ENCODE assay signal across 8 cellular contexts in genomic region chr13:111203742-111204386, GRCh38.
DNase-seq lines count a peak whose midpoint lies in the region; ATAC-seq, FAIRE-seq and TF ChIP-seq lines count a peak whose summit lies in the region.

No MANE protein-coding gene starts in this region.

- H3K27me3 Mint-ChIP-seq in activated T-helper 1 cell treated with anti-CD3 and anti-CD28 coated beads, Interleukin-12 subunit alpha, Interleukin-12 subunit beta, Interleukin-2, Interleukin-4 antibody, amounts not matched to agents 30 ng/mL and 10 ng/mL and 1 ng/mL, durations not matched to agents 14 hours and 24 hours and 36 hours (ENCODE audit: insufficient read depth), result no peaks in the 10 kb centered on the region

- H3K27me3 ChIP-seq in lower lobe of right lung (ENCODE audit: low read depth) (no peaks in the 10 kb centered on the region), upper lobe of left lung (no peaks in the 10 kb centered on the region), small intestine (ENCODE audit: control insufficient read depth in 2 of 2, insufficient read depth in 2 of 2, low read length in 2 of 2) (no peaks in the 10 kb centered on the region), testis (no peaks in the 10 kb centered on the region)

- peaks cover 55% of the 10 kb centered on the region for H3K4me1 Mint-ChIP-seq in activated T-helper 1 cell treated with anti-CD3 and anti-CD28 coated beads, Interleukin-12 subunit alpha, Interleukin-12 subunit beta, Interleukin-2, Interleukin-4 antibody, amounts not matched to agents 30 ng/mL and 10 ng/mL and 1 ng/mL, durations not matched to agents 14 hours and 24 hours and 36 hours (ENCODE audit: low read depth)

- TF ChIP-seq POLR2A in upper lobe of left lung (IDR thresholded peaks at IDR 0.05), result no peak
- no peak for TF ChIP-seq POLR2A in testis (IDR thresholded peaks at IDR 0.05)

- TF ChIP-seq CTCF in lower lobe of right lung (IDR thresholded peaks at IDR 0.05), result no peak
- no peak for TF ChIP-seq CTCF in upper lobe of left lung (IDR thresholded peaks at IDR 0.05)
- TF ChIP-seq CTCF in testis (IDR thresholded peaks at IDR 0.05), result no peak

- FAIRE-seq in small intestine (lab: Jason Lieb, UNC), result no peak

- H3K36me3 ChIP-seq in lower lobe of right lung (peaks cover 5% of the 10 kb centered on the region), upper lobe of left lung (no peaks in the 10 kb centered on the region), small intestine (ENCODE audit: control insufficient read depth in 2 of 2, insufficient read depth in 2 of 2, low read length in 2 of 2) (peaks cover 0 to 2% of the 10 kb centered on the region in 2 donors), testis (ENCODE audit: low read depth, missing control alignments) (no peaks in the 10 kb centered on the region)

- TF ChIP-seq EP300 in upper lobe of left lung (IDR thresholded peaks at IDR 0.05), result no peak

- ATAC-seq in activated naive CD4-positive, alpha-beta T cell treated with anti-CD3 and anti-CD28 coated beads, Interleukin-2, amount 50 U/mL, for 72 hours, result no peak
- ATAC-seq in lower lobe of right lung, result no peak
- ATAC-seq in upper lobe of left lung (ENCODE audit: low FRiP score in 2 of 2), result peak in 1 of 2 donors; percentile 23

- 46 to 57% methylated on average over 11 of the region's 11 CpGs for WGBS in upper lobe of left lung, 2 donors
- 58 to 82% (median 68%) methylated on average over 11 of the region's 11 CpGs for WGBS in small intestine, 3 donors
- WGBS in testis, 2 donors, result 54 to 58% methylated on average over 11 of the region's 11 CpGs

- DNase-seq in activated naive CD4-positive, alpha-beta T cell treated with anti-CD3 and anti-CD28 coated beads, Interleukin-2, amount 50 U/mL, for 72 hours (ENCODE audit: low spot score in 2 of 2), result no peak
- no peak for DNase-seq in activated naive CD4-positive, alpha-beta T cell (lab: John Stamatoyannopoulos, UW)
- DNase-seq in lower lobe of right lung (no peak), upper lobe of left lung (no peak), small intestine (no peak), testis (no peak)
- no peak for DNase-seq in activated T-helper 1 cell treated with anti-CD3 and anti-CD28 coated beads, Interleukin-12 subunit alpha, Interleukin-12 subunit beta, Interleukin-2, Interleukin-4 antibody, amounts not matched to agents 30 ng/mL and 10 ng/mL and 1 ng/mL, durations not matched to agents 14 hours and 24 hours and 36 hours (ENCODE audit: low spot score)

- peaks cover 39% of the 10 kb centered on the region for H3K4me1 ChIP-seq in lower lobe of right lung
- H3K4me1 ChIP-seq in upper lobe of left lung, result peaks cover 32 to 47% (median 41%) of the 10 kb centered on the region in 4 donors
- H3K4me1 ChIP-seq in small intestine (ENCODE audit: control insufficient read depth in 2 of 2, insufficient read depth in 1 of 2, low read depth in 1 of 2, low read length in 1 of 2), result peaks cover 4 to 28% of the 10 kb centered on the region in 2 donors
- H3K4me1 ChIP-seq in testis, result peaks cover 28% of the 10 kb centered on the region

- intact Hi-C loops in lower lobe of right lung (cut with DNase I) (no loop called here), testis (cut with DNase I; ENCODE audit: low total_unique reads) (no loop called here)
- intact Hi-C loops in activated T-helper 1 cell treated with anti-CD3 and anti-CD28 coated beads, Interleukin-12 subunit alpha, Interleukin-12 subunit beta, Interleukin-2, Interleukin-4 antibody, amounts not matched to agents 30 ng/mL and 10 ng/mL and 1 ng/mL, durations not matched to agents 14 hours and 24 hours and 36 hours (cut with micrococcal nuclease), result loop anchor here (5.0 kb wide), 2 partner anchors 52 to 287 kb away; partner anchors contain the start of gene ANKRD10

- H3K9me3 Mint-ChIP-seq in activated naive CD4-positive, alpha-beta T cell treated with anti-CD3 and anti-CD28 coated beads, Interleukin-2, amount 50 U/mL, for 72 hours, result peaks cover 0 to 8% of the 10 kb centered on the region in 2 donors
- no peaks in the 10 kb centered on the region for H3K9me3 Mint-ChIP-seq in activated T-helper 1 cell treated with anti-CD3 and anti-CD28 coated beads, Interleukin-12 subunit alpha, Interleukin-12 subunit beta, Interleukin-2, Interleukin-4 antibody, amounts not matched to agents 30 ng/mL and 10 ng/mL and 1 ng/mL, durations not matched to agents 14 hours and 24 hours and 36 hours

- H3K4me3 Mint-ChIP-seq in activated T-helper 1 cell treated with anti-CD3 and anti-CD28 coated beads, Interleukin-12 subunit alpha, Interleukin-12 subunit beta, Interleukin-2, Interleukin-4 antibody, amounts not matched to agents 30 ng/mL and 10 ng/mL and 1 ng/mL, durations not matched to agents 14 hours and 24 hours and 36 hours, result no peak overlapping the region

- peaks cover 0 to 32% of the 10 kb centered on the region in 2 donors for H3K36me3 Mint-ChIP-seq in activated naive CD4-positive, alpha-beta T cell treated with anti-CD3 and anti-CD28 coated beads, Interleukin-2, amount 50 U/mL, for 72 hours
- peaks cover 9% of the 10 kb centered on the region for H3K36me3 Mint-ChIP-seq in activated T-helper 1 cell treated with anti-CD3 and anti-CD28 coated beads, Interleukin-12 subunit alpha, Interleukin-12 subunit beta, Interleukin-2, Interleukin-4 antibody, amounts not matched to agents 30 ng/mL and 10 ng/mL and 1 ng/mL, durations not matched to agents 14 hours and 24 hours and 36 hours (ENCODE audit: low read depth)

- H3K4me3 ChIP-seq in lower lobe of right lung (peak overlapping the region; percentile 10), upper lobe of left lung (peak overlapping the region in 2 of 4 donors; percentile 8 to 15), small intestine (ENCODE audit: low read depth in 1 of 2, low read length in 2 of 2) (no peak overlapping the region), testis (no peak overlapping the region)

- peak overlapping the region; percentile 54 for H3K27ac ChIP-seq in angular gyrus (ENCODE audit: low read depth, low read length)
- H3K27ac ChIP-seq in lower lobe of right lung, result peak overlapping the region; percentile 73
- H3K27ac ChIP-seq in upper lobe of left lung, result peak overlapping the region in 3 of 4 donors; percentile 65 to 74 (median 68)
- no peak overlapping the region for H3K27ac ChIP-seq in small intestine (ENCODE audit: low read depth in 1 of 2, low read length in 1 of 2)
- peak overlapping the region in 1 of 2 donors; percentile 51 for H3K27ac ChIP-seq in testis

- H3K9me3 ChIP-seq in lower lobe of right lung, result no peaks in the 10 kb centered on the region
- H3K9me3 ChIP-seq in upper lobe of left lung, result no peaks in the 10 kb centered on the region
- no peaks in the 10 kb centered on the region for H3K9me3 ChIP-seq in small intestine (ENCODE audit: control insufficient read depth, low read depth)
- no peaks in the 10 kb centered on the region for H3K9me3 ChIP-seq in testis

- peak overlapping the region; percentile 49 to 50 for H3K27ac Mint-ChIP-seq in activated naive CD4-positive, alpha-beta T cell treated with anti-CD3 and anti-CD28 coated beads, Interleukin-2, amount 50 U/mL, for 72 hours
- no peak overlapping the region for H3K27ac Mint-ChIP-seq in activated T-helper 1 cell treated with anti-CD3 and anti-CD28 coated beads, Interleukin-12 subunit alpha, Interleukin-12 subunit beta, Interleukin-2, Interleukin-4 antibody, amounts not matched to agents 30 ng/mL and 10 ng/mL and 1 ng/mL, durations not matched to agents 14 hours and 24 hours and 36 hours

Comparison
In these comparisons a context has a peak if more than half of its experiments do, and no peak if none do; other contexts are left out.
1. H3K27ac ChIP-seq: peak in angular gyrus (single experiment), lower lobe of right lung (single experiment) and upper lobe of left lung (3 of 4); none in small intestine (0 of 2).